Comparison of ENCODE assay signal across 26 cellular contexts in genomic region chr17:48558057-48558456, GRCh38. TPM values are rescaled to one million over a fixed set of nuclear protein-coding genes. Genes with fewer than 3 reads are reported as not detected.
DNase-seq lines count a peak whose midpoint lies in the region; ATAC-seq and TF ChIP-seq lines count a peak whose summit lies in the region.
"Had no signal": no experiment of that assay in that cellular context is flagged by ENCODE, and none has a peak within 500 bp of the region (broad histone marks: within the 10 kb centered on the region; RNA-seq: fewer than 3 reads in every experiment).

No MANE protein-coding gene starts in this region.

- H3K4me3 ChIP-seq in AG04450 (ENCODE audit: low read depth, low read length) (peak overlapping the region; percentile 54), astrocyte of the cerebellum (ENCODE audit: low read depth, low read length) (peak overlapping the region; percentile 82), gastroesophageal sphincter (peak overlapping the region; percentile 41 to 60), rectal smooth muscle tissue (ENCODE audit: low read length) (peak overlapping the region; percentile 36)
- H3K4me3 ChIP-seq: A549, cardiac muscle cell, GM12878 had no signal

- H3K36me3 ChIP-seq in gastroesophageal sphincter (no peaks in the 10 kb centered on the region), rectal smooth muscle tissue (ENCODE audit: control insufficient read depth, insufficient read depth, low read length) (no peaks in the 10 kb centered on the region)
- H3K36me3 ChIP-seq: cardiac muscle cell, WERI-Rb-1 had no signal

- no peak for TF ChIP-seq POLR2A in gastroesophageal sphincter (IDR thresholded peaks at IDR 0.05)

- H3K4me1 ChIP-seq in gastroesophageal sphincter, result peaks cover 0 to 97% (median 60%) of the 10 kb centered on the region in 3 donors
- H3K4me1 ChIP-seq in rectal smooth muscle tissue (ENCODE audit: control insufficient read depth, insufficient read depth, low read length), result peaks cover 70% of the 10 kb centered on the region

- no peak for ATAC-seq in gastroesophageal sphincter
- no peak for ATAC-seq in HG02798 (IDR thresholded peaks at IDR 0.05; ENCODE audit: poor library complexity, unreplicated experiment)
- ATAC-seq: A549; activated T-cell treated with anti-CD3 and anti-CD28 coated beads, Interleukin-2, amount 50 U/mL, for 4 hours; GM12878 had no signal

- TF ChIP-seq EP300 in gastroesophageal sphincter (IDR thresholded peaks at IDR 0.05), result no peak

- H3K27ac ChIP-seq in AG04450 (ENCODE audit: low read depth, low read length), result peak overlapping the region; percentile 88
- peak overlapping the region; percentile 90 to 98 (median 97) for H3K27ac ChIP-seq in gastroesophageal sphincter
- peak overlapping the region; percentile 98 for H3K27ac ChIP-seq in rectal smooth muscle tissue (ENCODE audit: low read depth, low read length)
- H3K27ac ChIP-seq in caudate nucleus (ENCODE audit: low read depth, low read length), result no peak overlapping the region
- H3K27ac ChIP-seq: WERI-Rb-1 had no signal

- no peaks in the 10 kb centered on the region; the same call in 1 of the 2 replicates for H3K9me3 ChIP-seq in AG04450 (ENCODE audit: control insufficient read depth, insufficient read depth, low read length)
- no peaks in the 10 kb centered on the region for H3K9me3 ChIP-seq in gastroesophageal sphincter
- H3K9me3 ChIP-seq: A549 had no signal

- CTCF ChIA-PET in AG04450 (lab: Charles Lee), result interaction anchor here (0.6 to 0.9 kb wide), 2 partner anchors 35 to 65 kb away, joined by 3 read pairs; partner anchors contain the start of gene HOXB5

- no peaks in the 10 kb centered on the region for H3K27me3 ChIP-seq in AG04450 (ENCODE audit: control insufficient read depth, insufficient read depth, low read length)
- H3K27me3 ChIP-seq in gastroesophageal sphincter, result no peaks in the 10 kb centered on the region
- H3K27me3 ChIP-seq in rectal smooth muscle tissue (ENCODE audit: control insufficient read depth, insufficient read depth, low read length), result no peaks in the 10 kb centered on the region

- TF ChIP-seq CTCF in AG04450 (IDR thresholded peaks at IDR 0.05; ENCODE audit: low read depth, low read length), result no peak
- TF ChIP-seq CTCF in astrocyte of the cerebellum (IDR thresholded peaks at IDR 0.05; ENCODE audit: low read depth, low read length, missing control alignments), result no peak
- TF ChIP-seq CTCF in gastroesophageal sphincter (IDR thresholded peaks at IDR 0.05), result no peak

- 48 to 54% methylated on average over 8 to 9 of the region's 9 CpGs for WGBS in gastroesophageal sphincter (ENCODE audit: low coverage in 1 of 2), 2 donors

- in situ Hi-C loops in astrocyte of the cerebellum (cut with HindIII; ENCODE audit: low sequenced_read_pairs), result no loop called here

- DNase-seq in AG04450 (ENCODE audit: low read depth, low spot score), result no peak
- no peak for DNase-seq in astrocyte of the cerebellum (ENCODE audit: low read depth)
- no peak for DNase-seq in retina
- no peak for DNase-seq in NCI-H82 (lab: John Stamatoyannopoulos, UW)
- no peak for DNase-seq in caudate nucleus (lab: John Stamatoyannopoulos, UW)
- DNase-seq: activated CD4-positive, alpha-beta memory T cell treated with anti-CD3 and anti-CD28 coated beads, Interleukin-2, amount 10 ng/mL, durations not matched to agents 7 days and 5 days; activated T-cell treated with anti-CD3 and anti-CD28 coated beads, Interleukin-2, amount 50 U/mL, for 4 hours; C1 segment of cervical spinal cord; GF-D8; HFFc6; hippocampal formation; islet precursor cell; NCI-H1092 treated with DMSO at 0.1 percent for 48 hours; NCI-H2107; NCI-H69; occipital lobe; SIG-M5; WERI-Rb-1 had no signal

- H3K9ac ChIP-seq in rectal smooth muscle tissue (ENCODE audit: low read length), result no peak overlapping the region

- POLR2A ChIA-PET in AG04450 (lab: Yijun Ruan, JAX), result interaction anchor here (0.6 to 4.9 kb wide), 6 partner anchors 9 to 75 kb away, joined by 3 to 40 read pairs (median 7); partner anchors contain the start of gene HOXB3

RNA-seq across cellular contexts. Expression of gene HOXB2, which starts 13.1 kb away (rescaled TPM):
- polyA plus RNA-seq in AG04450 (2011; rRNA removed), result 16.3 and 17.9 TPM in 2 replicates
- 7.4 and 10.2 TPM in 2 replicates for polyA minus RNA-seq in AG04450 (2011; rRNA and poly(A)+ RNA removed)
- 10 to 100 TPM; 28.7 to 65.2 (median 38.8) TPM for total RNA-seq in gastroesophageal sphincter
- total RNA-seq: HFFc6 had no signal

RNA-seq across cellular contexts. Expression of gene HOXB4, which starts 20.1 kb away (rescaled TPM):
- 5.8 and 6.1 TPM in 2 replicates for polyA plus RNA-seq in AG04450 (2011; rRNA removed)
- 8.2 and 9.9 TPM in 2 replicates for polyA minus RNA-seq in AG04450 (2011; rRNA and poly(A)+ RNA removed)
- 10 to 100 TPM in 1 of 4 donors, 1 to 10 TPM in 3; 3.0 to 12.9 (median 6.9) TPM for total RNA-seq in gastroesophageal sphincter
- total RNA-seq: HFFc6, occipital lobe had no signal

RNA-seq across cellular contexts. Expression of gene HOXB1, which starts 27.2 kb away (rescaled TPM):
- not detected in 2 replicates for polyA plus RNA-seq in AG04450 (2011; rRNA removed)
- polyA minus RNA-seq in AG04450 (2011; rRNA and poly(A)+ RNA removed), result not detected in 2 replicates
- not detected for total RNA-seq in gastroesophageal sphincter
- total RNA-seq: activated CD4-positive, alpha-beta memory T cell treated with anti-CD3 and anti-CD28 coated beads, Interleukin-2, amount 10 ng/mL, durations not matched to agents 7 days and 5 days; activated T-cell treated with anti-CD3 and anti-CD28 coated beads, Interleukin-2, amount 50 U/mL, for 4 hours; GM12878; HFFc6; mononuclear cell; occipital lobe; T-helper 1 cell treated with Interleukin-12 subunit alpha and Interleukin-12 subunit beta and Interleukin-4 antibody, amounts not matched to agents 30 ng/mL and 1 ng/mL, for 36 hours had no signal
- polyA plus RNA-seq: A549, GM12878 had no signal

RNA-seq across cellular contexts. Expression of gene HOXB3, which starts 32.0 kb away (rescaled TPM):
- polyA plus RNA-seq in AG04450 (2011; rRNA removed), result 28.3 and 33.0 TPM in 2 replicates
- polyA minus RNA-seq in AG04450 (2011; rRNA and poly(A)+ RNA removed), result 12.3 and 12.5 TPM in 2 replicates
- total RNA-seq in gastroesophageal sphincter, result 10 to 100 TPM; 11.4 to 48.7 (median 24.2) TPM
- total RNA-seq: HFFc6, occipital lobe had no signal

RNA-seq across cellular contexts. Expression of gene HOXB5, which starts 35.5 kb away (rescaled TPM):
- 9.4 and 9.8 TPM in 2 replicates for polyA plus RNA-seq in AG04450 (2011; rRNA removed)
- 4.2 and 4.4 TPM in 2 replicates for polyA minus RNA-seq in AG04450 (2011; rRNA and poly(A)+ RNA removed)
- total RNA-seq in gastroesophageal sphincter, result 1 to 10 TPM in 3 of 4 donors, under 1 TPM in 1; 0.27 to 2.7 (median 1.4) TPM
- total RNA-seq: GM12878, HFFc6, mononuclear cell, occipital lobe had no signal
- polyA plus RNA-seq: GM12878 had no signal
